In the genomic region with DNA sequence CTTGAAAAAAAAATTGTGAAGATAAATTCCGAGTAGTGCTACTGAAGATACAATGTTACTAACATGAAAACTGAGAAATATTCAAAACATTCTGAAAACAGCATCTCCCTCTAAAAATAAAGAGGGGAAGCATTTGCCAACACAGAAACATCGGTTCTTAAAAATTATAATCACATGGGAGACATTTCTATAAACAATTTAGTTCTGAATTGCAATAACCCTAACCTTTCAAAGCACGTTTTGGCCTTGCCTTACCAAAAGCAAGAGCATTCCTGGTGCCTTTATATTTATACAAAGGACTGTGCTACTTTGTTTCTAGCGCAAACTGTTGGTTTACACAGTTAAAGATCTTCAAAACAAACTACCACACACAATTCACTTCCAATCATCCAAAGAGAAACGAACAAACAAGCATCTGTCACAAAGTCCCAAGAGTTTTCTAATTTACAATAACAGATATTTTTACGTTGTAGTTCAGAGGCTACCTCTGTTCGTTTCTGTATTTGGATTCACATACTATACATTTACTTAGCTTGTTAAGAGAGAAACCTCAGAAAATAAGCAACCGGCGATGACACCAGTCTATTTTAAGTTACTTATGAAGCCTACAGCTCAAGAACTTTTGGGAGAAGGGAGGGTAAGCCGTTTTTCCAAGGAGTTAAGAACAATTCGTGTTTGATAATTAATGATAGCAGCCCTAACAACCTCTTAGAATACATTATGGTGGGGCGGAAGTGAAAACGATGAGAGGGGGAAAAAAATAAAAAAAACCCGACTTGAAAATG, we compare ENCODE assay signal across 8 cellular contexts. TPM values are rescaled to one million over a fixed set of nuclear protein-coding genes. Genes with fewer than 3 reads are reported as not detected.
DNase-seq lines count a peak whose midpoint lies in the region; ATAC-seq, FAIRE-seq and TF ChIP-seq lines count a peak whose summit lies in the region.

No MANE protein-coding gene starts in this region.

- H3K9me3 ChIP-seq in BE2C (no peaks in the 10 kb centered on the region), colonic mucosa (no peaks in the 10 kb centered on the region)
- no peaks in the 10 kb centered on the region for H3K9me3 ChIP-seq in naive thymus-derived CD4-positive, alpha-beta T cell (ENCODE audit: control insufficient read depth in 2 of 3, low read length in 3 of 3)

- H3K27me3 Mint-ChIP-seq in naive thymus-derived CD4-positive, alpha-beta T cell = peaks cover 0 to 22% (median 0%) of the 10 kb centered on the region in 5 donors

- H3K4me3 ChIP-seq in BE2C (ENCODE audit: low read depth, low read length) (peak overlapping the region; percentile 74), colonic mucosa (peak overlapping the region; percentile 93)
- peak overlapping the region; percentile 80 for H3K4me3 ChIP-seq in naive thymus-derived CD4-positive, alpha-beta T cell (ENCODE audit: low read length)

- CTCF ChIA-PET in naive thymus-derived CD4-positive, alpha-beta T cell (lab: Charles Lee) = no interaction called here

- H3K27ac ChIP-seq in colonic mucosa = peak overlapping the region; percentile 100
- H3K27ac ChIP-seq in naive thymus-derived CD4-positive, alpha-beta T cell (ENCODE audit: low read depth, low read length) = peak overlapping the region; percentile 96

- peaks cover 21 to 57% (median 44%) of the 10 kb centered on the region in 7 donors for H3K4me1 Mint-ChIP-seq in naive thymus-derived CD4-positive, alpha-beta T cell

- FAIRE-seq in RCC 7860 (lab: Jason Lieb, UNC) = no peak

- H3K27me3 ChIP-seq in BE2C = peaks cover 15% of the 10 kb centered on the region
- H3K27me3 ChIP-seq in colonic mucosa = no peaks in the 10 kb centered on the region
- no peaks in the 10 kb centered on the region for H3K27me3 ChIP-seq in naive thymus-derived CD4-positive, alpha-beta T cell (ENCODE audit: control insufficient read depth in 2 of 2, insufficient read depth in 2 of 2, low read length in 2 of 2)

- POLR2A ChIA-PET in naive thymus-derived CD4-positive, alpha-beta T cell (lab: Charles Lee) = interaction anchor here (0.5 to 0.8 kb wide), 3 partner anchors 20 to 69 kb away, joined by 3 read pairs; no protein-coding TSS in a partner anchor

- intact Hi-C loops in colonic mucosa (cut with DNase I) = loop anchor here (5.0 kb wide), 1 partner anchor 132 kb away; no protein-coding TSS in a partner anchor
- intact Hi-C loops in naive thymus-derived CD4-positive, alpha-beta T cell (cut with micrococcal nuclease) = loop anchor here (1.0 to 5.0 kb wide), 14 partner anchors 15 to 1842 kb away; a partner anchor contains a TSS

- no peak for TF ChIP-seq CTCF in BE2C (IDR thresholded peaks at IDR 0.05; ENCODE audit: low read depth, low read length)
- TF ChIP-seq CTCF in colonic mucosa (IDR thresholded peaks at IDR 0.05) = no peak

- in situ Hi-C loops in KBM-7 (cut with MboI; ENCODE audit: low pct_unique_long_range_greater_than_20kb, low sequenced_read_pairs) = no loop called here

- H3K9me3 Mint-ChIP-seq in naive thymus-derived CD4-positive, alpha-beta T cell = peaks cover 0 to 2% (median 0%) of the 10 kb centered on the region in 11 donors

- no peaks in the 10 kb centered on the region for H3K4me1 ChIP-seq in BE2C
- peaks cover 14% of the 10 kb centered on the region for H3K4me1 ChIP-seq in colonic mucosa
- H3K4me1 ChIP-seq in naive thymus-derived CD4-positive, alpha-beta T cell (ENCODE audit: control insufficient read depth in 2 of 2, insufficient read depth in 2 of 2, low read length in 2 of 2) = peaks cover 29 to 34% of the 10 kb centered on the region in 2 donors

- peak overlapping the region; percentile 91 to 100 (median 95) for H3K27ac Mint-ChIP-seq in naive thymus-derived CD4-positive, alpha-beta T cell

- DNase-seq in BE2C = no peak
- DNase-seq in KBM-7 = peak; percentile 26
- DNase-seq in colonic mucosa = no peak
- peak in 2 of 9 donors; percentile 12 to 16 for DNase-seq in naive thymus-derived CD4-positive, alpha-beta T cell
- no peak for DNase-seq in UCSD-AML1 (lab: John Stamatoyannopoulos, UW; ENCODE audit: unreplicated experiment)
- DNase-seq in kidney tubule cell (ENCODE audit: low spot score) = no peak
- no peak for DNase-seq in activated CD4-positive, CD25-positive, alpha-beta regulatory T cell treated with anti-CD3 and anti-CD28 coated beads, Interleukin-2, amount 50 U/mL, for 72 hours
- no peak for DNase-seq in RCC 7860 (ENCODE audit: low spot score)

- no peak for ATAC-seq in naive thymus-derived CD4-positive, alpha-beta T cell

- H3K36me3 Mint-ChIP-seq in naive thymus-derived CD4-positive, alpha-beta T cell = peaks cover 0 to 5% (median 3%) of the 10 kb centered on the region in 5 donors

- H3K4me3 Mint-ChIP-seq in naive thymus-derived CD4-positive, alpha-beta T cell = peak overlapping the region; percentile 88 to 100 (median 97)

- H3K36me3 ChIP-seq in BE2C (no peaks in the 10 kb centered on the region), colonic mucosa (no peaks in the 10 kb centered on the region)
- peaks cover 0 to 4% (median 0%) of the 10 kb centered on the region in 3 experiments for H3K36me3 ChIP-seq in naive thymus-derived CD4-positive, alpha-beta T cell (ENCODE audit: control insufficient read depth in 2 of 3, insufficient read depth in 3 of 3, low read length in 3 of 3)

- peak overlapping the region; percentile 95 to 97 for H3K9ac ChIP-seq in colonic mucosa (ENCODE audit: low read depth in 2 of 2, low read length in 2 of 2)

RNA-seq across cellular contexts. Expression of a gene that starts 1.3 kb away (rescaled TPM):
- polyA plus RNA-seq in BE2C (2012; ENCODE audit: insufficient read depth, insufficient read length, low read depth) = 22.0 TPM
- total RNA-seq in colonic mucosa = 10 to 100 TPM; 45.6 to 65.3 TPM
- total RNA-seq in naive thymus-derived CD4-positive, alpha-beta T cell = 10 to 100 TPM; 61.9 to 73.7 (median 65.4) TPM
- polyA plus RNA-seq in naive thymus-derived CD4-positive, alpha-beta T cell = 10 to 100 TPM; 66.0 to 71.0 TPM
